ENCODE assay signal across 18 cellular contexts in genomic region chr4:41531561-41532245, GRCh38. TPM values are rescaled to one million over a fixed set of nuclear protein-coding genes. Genes with fewer than 3 reads are reported as not detected.
"Had no signal": no experiment of that assay in that cellular context is flagged by ENCODE, and none has a peak within 500 bp of the region (broad histone marks: within the 10 kb centered on the region; RNA-seq: fewer than 3 reads in every experiment).

No MANE protein-coding gene starts in this region.

- H3K4me1 Mint-ChIP-seq: activated B cell treated with CpG ODN at 0.5 μM for 24 hours; activated naive CD8-positive, alpha-beta T cell treated with anti-CD3 and anti-CD28 coated beads, Interleukin-2, amount 10 ng/mL, durations not matched to agents 7 days and 5 days; naive thymus-derived CD8-positive, alpha-beta T cell had no signal

- H3K36me3 ChIP-seq: breast epithelium, right atrium auricular region, tibial nerve had no signal

- H3K9me3 ChIP-seq: breast epithelium, right atrium auricular region, tibial nerve had no signal

- H3K27ac Mint-ChIP-seq: activated B cell treated with CpG ODN at 0.5 μM for 24 hours; activated CD8-positive, alpha-beta T cell treated with anti-CD3 and anti-CD28 coated beads for 36 hours; activated naive CD8-positive, alpha-beta T cell treated with anti-CD3 and anti-CD28 coated beads, Interleukin-2, amount 10 ng/mL, durations not matched to agents 7 days and 5 days; activated T-helper 2 cell treated with anti-CD3 and anti-CD28 coated beads, Interferon-gamma antibody, Interleukin-2, Interleukin-4, amounts not matched to agents 10 μg/mL and 5 μg/mL and 100 μg/mL, durations not matched to agents 14 hours and 24 hours and 36 hours; naive thymus-derived CD8-positive, alpha-beta T cell; stimulated activated naive CD8-positive, alpha-beta T cell treated with anti-CD3 and anti-CD28 coated beads, Interleukin-15, Interleukin-2, amounts not matched to agents 100 ng/mL and 50 ng/mL, for 24 hours; T-helper 2 cell treated with Interferon-gamma antibody and Interleukin-4, amounts not matched to agents 5 μg/mL and 100 μg/mL, for 36 hours had no signal

- H3K27me3 Mint-ChIP-seq: activated B cell treated with CpG ODN at 0.5 μM for 24 hours; activated naive CD8-positive, alpha-beta T cell treated with anti-CD3 and anti-CD28 coated beads, Interleukin-2, amount 10 ng/mL, durations not matched to agents 7 days and 5 days; stimulated activated naive CD8-positive, alpha-beta T cell treated with anti-CD3 and anti-CD28 coated beads, Interleukin-15, Interleukin-2, amounts not matched to agents 100 ng/mL and 50 ng/mL, for 24 hours had no signal

- H3K36me3 Mint-ChIP-seq: activated naive CD8-positive, alpha-beta T cell treated with anti-CD3 and anti-CD28 coated beads, Interleukin-2, amount 10 ng/mL, durations not matched to agents 7 days and 5 days; naive thymus-derived CD8-positive, alpha-beta T cell had no signal

- H3K4me1 ChIP-seq: breast epithelium had no signal

- ATAC-seq: activated CD8-positive, alpha-beta T cell treated with anti-CD3 and anti-CD28 coated beads for 36 hours; naive thymus-derived CD8-positive, alpha-beta T cell had no signal

- DNase-seq: activated B cell treated with CpG ODN at 0.5 μM for 24 hours; activated CD4-positive, alpha-beta T cell treated with anti-CD3 and anti-CD28 coated beads for 4 hours; activated CD8-positive, alpha-beta T cell treated with anti-CD3 and anti-CD28 coated beads for 36 hours; activated naive CD4-positive, alpha-beta T cell treated with Interleukin-2 at 50 U/mL for 16 hours; activated naive CD8-positive, alpha-beta T cell treated with anti-CD3 and anti-CD28 coated beads, Interleukin-2, amount 10 ng/mL, durations not matched to agents 7 days and 5 days; activated T-cell treated with anti-CD3 and anti-CD28 coated beads, Interleukin-2, amount 50 U/mL, for 1 hour; amygdala; effector CD8-positive, alpha-beta T cell; mesendoderm; naive thymus-derived CD8-positive, alpha-beta T cell had no signal

- H3K27ac ChIP-seq: breast epithelium, coronary artery, right atrium auricular region, tibial nerve had no signal

- FAIRE-seq: TTC549 had no signal

- H3K9me3 Mint-ChIP-seq: activated B cell treated with CpG ODN at 0.5 μM for 24 hours; activated CD8-positive, alpha-beta T cell treated with anti-CD3 and anti-CD28 coated beads for 36 hours; activated naive CD8-positive, alpha-beta T cell treated with anti-CD3 and anti-CD28 coated beads, Interleukin-2, amount 10 ng/mL, durations not matched to agents 7 days and 5 days; activated T-helper 2 cell treated with anti-CD3 and anti-CD28 coated beads, Interferon-gamma antibody, Interleukin-2, Interleukin-4, amounts not matched to agents 10 μg/mL and 5 μg/mL and 100 μg/mL, durations not matched to agents 14 hours and 24 hours and 36 hours; T-helper 2 cell treated with Interferon-gamma antibody and Interleukin-4, amounts not matched to agents 5 μg/mL and 100 μg/mL, for 36 hours had no signal

- H3K4me3 Mint-ChIP-seq: activated B cell treated with CpG ODN at 0.5 μM for 24 hours; activated CD8-positive, alpha-beta T cell treated with anti-CD3 and anti-CD28 coated beads for 36 hours; activated naive CD8-positive, alpha-beta T cell treated with anti-CD3 and anti-CD28 coated beads, Interleukin-2, amount 10 ng/mL, durations not matched to agents 7 days and 5 days; naive thymus-derived CD8-positive, alpha-beta T cell; stimulated activated naive CD8-positive, alpha-beta T cell treated with anti-CD3 and anti-CD28 coated beads, Interleukin-15, Interleukin-2, amounts not matched to agents 100 ng/mL and 50 ng/mL, for 24 hours; T-helper 2 cell treated with Interferon-gamma antibody and Interleukin-4, amounts not matched to agents 5 μg/mL and 100 μg/mL, for 36 hours had no signal

- H3K27me3 ChIP-seq: breast epithelium, right atrium auricular region, tibial nerve had no signal

- H3K4me3 ChIP-seq: breast epithelium, coronary artery, right atrium auricular region, tibial nerve had no signal

RNA-seq across cellular contexts. Expression of gene LIMCH1, which starts 6.3 kb away (rescaled TPM):
- total RNA-seq: activated B cell treated with CpG ODN at 0.5 μM for 24 hours; activated CD8-positive, alpha-beta T cell treated with anti-CD3 and anti-CD28 coated beads for 36 hours; activated naive CD8-positive, alpha-beta T cell treated with anti-CD3 and anti-CD28 coated beads, Interleukin-2, amount 10 ng/mL, durations not matched to agents 7 days and 5 days; activated T-helper 2 cell treated with anti-CD3 and anti-CD28 coated beads, Interferon-gamma antibody, Interleukin-2, Interleukin-4, amounts not matched to agents 10 μg/mL and 5 μg/mL and 100 μg/mL, durations not matched to agents 14 hours and 24 hours and 36 hours; naive thymus-derived CD8-positive, alpha-beta T cell had no signal
- polyA plus RNA-seq: naive thymus-derived CD8-positive, alpha-beta T cell had no signal
